In genomic region chr3:15646924-15647511, GRCh38 we compare ENCODE assay signal across 1 cellular context.
TF ChIP-seq lines count a peak whose summit lies in the region.

No MANE protein-coding gene starts in this region.

TF ChIP-seq in GM23338, 12 proteins besides CTCF, POLR2A, EP300 and RAD21 (continued from another document):
- TF ChIP-seq ZNF462 (CRISPR knock-in tag; IDR thresholded peaks at IDR 0.05) (0 out of 2 replicates have a peak, but pooled peaks have one; percentile 21), EZH2phosphoT487 (IDR thresholded peaks at IDR 0.05; ENCODE audit: unreplicated experiment) (no peak)
